Comparison of ENCODE assay signal across 17 cellular contexts in genomic region chr5:151819830-151820229, GRCh38.
"Had no signal": no experiment of that assay in that cellular context is flagged by ENCODE, and none has a peak within 500 bp of the region (broad histone marks: within the 10 kb centered on the region; RNA-seq: fewer than 3 reads in every experiment).

No MANE protein-coding gene starts in this region.

- ATAC-seq: activated naive CD4-positive, alpha-beta T cell treated with anti-CD3 and anti-CD28 coated beads, Interleukin-2, amount 50 U/mL, for 72 hours; esophagus mucosa; mucosa of descending colon; naive thymus-derived CD4-positive, alpha-beta T cell had no signal

- H3K4me3 Mint-ChIP-seq: naive thymus-derived CD4-positive, alpha-beta T cell had no signal

- H3K27me3 Mint-ChIP-seq: naive thymus-derived CD4-positive, alpha-beta T cell had no signal

- H3K27ac Mint-ChIP-seq: activated naive CD4-positive, alpha-beta T cell treated with anti-CD3 and anti-CD28 coated beads, Interleukin-2, amount 50 U/mL, for 72 hours had no signal

- DNase-seq: activated CD4-positive, alpha-beta T cell treated with anti-CD3 and anti-CD28 coated beads, Interleukin-2, amount 50 U/mL, for 48 hours; activated CD4-positive, CD25-positive, alpha-beta regulatory T cell treated with anti-CD3 and anti-CD28 coated beads, Interleukin-2, amount 50 U/mL, for 72 hours; activated gamma-delta T cell; activated T-cell treated with anti-CD3 and anti-CD28 coated beads, Interleukin-2, amount 50 U/mL, for 48 hours; amniotic stem cell; central memory CD4-positive, alpha-beta T cell; islet precursor cell; left ventricle myocardium inferior; mucosa of descending colon; naive thymus-derived CD4-positive, alpha-beta T cell; ovary; stimulated activated CD4-positive, alpha-beta T cell treated with anti-CD3 and anti-CD28 coated beads, Interleukin-1b, Interleukin-23, amount 100 ng/mL, for 48 hours; thyroid gland had no signal

- H3K4me3 ChIP-seq: coronary artery, hepatocyte, left ventricle myocardium inferior, mucosa of descending colon, ovary, thyroid gland had no signal

- H3K9me3 Mint-ChIP-seq: activated naive CD4-positive, alpha-beta T cell treated with anti-CD3 and anti-CD28 coated beads, Interleukin-2, amount 50 U/mL, for 72 hours; naive thymus-derived CD4-positive, alpha-beta T cell had no signal
